14 cellular contexts compared by ENCODE assay signal in genomic region chr7:131190146-131190545, GRCh38.
DNase-seq lines count a peak whose midpoint lies in the region; ATAC-seq and TF ChIP-seq lines count a peak whose summit lies in the region.
"Had no signal": no experiment of that assay in that cellular context is flagged by ENCODE, and none has a peak within 500 bp of the region (broad histone marks: within the 10 kb centered on the region; RNA-seq: fewer than 3 reads in every experiment).

No MANE protein-coding gene starts in this region.

- no peaks in the 10 kb centered on the region for H3K9me3 Mint-ChIP-seq in Calu3 (ENCODE audit: low read depth, unreplicated experiment)
- H3K9me3 Mint-ChIP-seq: activated B cell treated with CpG ODN at 0.5 μM for 24 hours; activated naive CD8-positive, alpha-beta T cell treated with anti-CD3 and anti-CD28 coated beads, Interleukin-2, amount 10 ng/mL, durations not matched to agents 7 days and 5 days had no signal

- H3K4me3 Mint-ChIP-seq in Calu3 (ENCODE audit: low read depth, unreplicated experiment) = no peak overlapping the region
- H3K4me3 Mint-ChIP-seq: activated B cell treated with CpG ODN at 0.5 μM for 24 hours; activated naive CD8-positive, alpha-beta T cell treated with anti-CD3 and anti-CD28 coated beads, Interleukin-2, amount 10 ng/mL, durations not matched to agents 7 days and 5 days had no signal

- no peaks in the 10 kb centered on the region for H3K79me2 ChIP-seq in HCT116 (ENCODE audit: insufficient read depth, low read length)

- ATAC-seq in HCT116 = no peak

- H3K27ac ChIP-seq in HCT116 (ENCODE audit: low read depth, low read length) = no peak overlapping the region
- H3K27ac ChIP-seq in angular gyrus (ENCODE audit: low read depth, low read length) = peak overlapping the region; percentile 97
- H3K27ac ChIP-seq: C4-2B had no signal

- RAD21 ChIA-PET in HCT116 (lab: Charles Lee; ENCODE audit: low non-redundant PET in 1 of 2, low total read pairs in 2 of 2, uncharacterized antibody in 2 of 2, unreplicated experiment in 2 of 2) = no interaction called here

- H3K9me2 ChIP-seq in HCT116 (ENCODE audit: insufficient read depth) = no peaks in the 10 kb centered on the region

- no TSS peak for BruUV-seq in HCT116 (replicated peaks; lab: Mats Ljungman, UMichigan)
- no TSS peak for BruUV-seq in Calu3 (replicated peaks; lab: Mats Ljungman, UMichigan)

- POLR2A ChIA-PET in HCT116 (lab: Charles Lee) = no interaction called here

- no peaks in the 10 kb centered on the region for H3K27me3 Mint-ChIP-seq in Calu3 (ENCODE audit: unreplicated experiment)

- no peak for TF ChIP-seq CTCF in HCT116 (IDR thresholded peaks at IDR 0.05 in 2 of 3, conservative IDR thresholded peaks at IDR 0.05 in 1 of 3; ENCODE audit: borderline replicate concordance in 1 of 3, insufficient read depth in 1 of 3, low read depth in 2 of 3, low read length in 2 of 3)
- TF ChIP-seq CTCF in Calu3 (IDR thresholded peaks at IDR 0.05; ENCODE audit: unreplicated experiment) = no peak

- H3K4me1 ChIP-seq in HCT116 (ENCODE audit: control insufficient read depth in 1 of 2, insufficient read depth in 2 of 2, low read length in 2 of 2) = peaks cover 41 to 46% of the 10 kb centered on the region in 2 experiments

- H3K9ac ChIP-seq in HCT116 (ENCODE audit: low read length) = no peak overlapping the region

- H3K4me2 ChIP-seq in HCT116 (ENCODE audit: low read length) = peak overlapping the region; percentile 14; the same call in 1 of the 2 replicates

- peaks cover 6% of the 10 kb centered on the region for H3K36me3 Mint-ChIP-seq in Calu3 (ENCODE audit: insufficient read depth, unreplicated experiment)
- H3K36me3 Mint-ChIP-seq: activated naive CD8-positive, alpha-beta T cell treated with anti-CD3 and anti-CD28 coated beads, Interleukin-2, amount 10 ng/mL, durations not matched to agents 7 days and 5 days had no signal

- no peaks in the 10 kb centered on the region for H4K20me1 ChIP-seq in HCT116 (ENCODE audit: insufficient read depth)

- H3K36me3 ChIP-seq in HCT116 (ENCODE audit: control insufficient read depth in 1 of 2, insufficient read depth in 2 of 2, low read length in 2 of 2) = no peaks in the 10 kb centered on the region

- no peak for TF ChIP-seq POLR2A in HCT116 (IDR thresholded peaks at IDR 0.05; ENCODE audit: borderline replicate concordance, extremely low read depth, insufficient read depth, insufficient read length)

- peak; percentile 30 for DNase-seq in AG20443 (ENCODE audit: low spot score)
- no peak for DNase-seq in HCT116 (ENCODE audit: low read depth, low spot score)
- DNase-seq in islet precursor cell = peak; percentile 73
- no peak for DNase-seq in SKM-1 (lab: John Stamatoyannopoulos, UW; ENCODE audit: unreplicated experiment)
- DNase-seq in NCI-H82 (lab: John Stamatoyannopoulos, UW) = no peak
- DNase-seq in NCI-H2196 (lab: John Stamatoyannopoulos, UW; ENCODE audit: unreplicated experiment) = no peak
- DNase-seq in Calu3 = no peak
- DNase-seq: activated B cell treated with CpG ODN at 0.5 μM for 24 hours; activated naive CD8-positive, alpha-beta T cell treated with anti-CD3 and anti-CD28 coated beads, Interleukin-2, amount 10 ng/mL, durations not matched to agents 7 days and 5 days; effector CD8-positive, alpha-beta T cell; NCI-H2171; SHP77 had no signal

- CTCF ChIA-PET in HCT116 (lab: Charles Lee) (no interaction called here), Calu3 (lab: Charles Lee) (interaction anchor here (0.5 kb wide), 1 partner anchor 228 kb away, joined by 5 read pairs; no protein-coding TSS in a partner anchor)

- intact Hi-C loops in HCT116 (cut with micrococcal nuclease) = no loop called here
- intact Hi-C loops in Calu3 (cut with micrococcal nuclease; ENCODE audit: unreplicated experiment) = no loop called here

- no peaks in the 10 kb centered on the region for H3K9me3 ChIP-seq in HCT116 (ENCODE audit: control insufficient read depth in 1 of 2, insufficient read depth in 1 of 2, low read depth in 1 of 2, low read length in 2 of 2)

- H3K4me3 ChIP-seq in HCT116 (replicated peaks in 1 of 2; ENCODE audit: low read depth in 1 of 2, low read length in 2 of 2) = no peak overlapping the region

- H3K27ac Mint-ChIP-seq in Calu3 (ENCODE audit: unreplicated experiment) = no peak overlapping the region
- H3K27ac Mint-ChIP-seq: activated B cell treated with CpG ODN at 0.5 μM for 24 hours; activated naive CD8-positive, alpha-beta T cell treated with anti-CD3 and anti-CD28 coated beads, Interleukin-2, amount 10 ng/mL, durations not matched to agents 7 days and 5 days had no signal

- H2AFZ ChIP-seq in HCT116 (ENCODE audit: low read depth, low read length, poor library complexity, severe bottlenecking) = no peak overlapping the region

- no peak for TF ChIP-seq RAD21 in HCT116 (IDR thresholded peaks at IDR 0.05; ENCODE audit: low read depth)

- no peaks in the 10 kb centered on the region for H3K27me3 ChIP-seq in HCT116 (ENCODE audit: insufficient read depth, low read length)

- H3K4me1 Mint-ChIP-seq in Calu3 (ENCODE audit: low read depth, unreplicated experiment) = peaks cover 8% of the 10 kb centered on the region

TF ChIP-seq in HCT116, 20 proteins besides CTCF, POLR2A, EP300 and RAD21:
- TF ChIP-seq SP1 (IDR thresholded peaks at IDR 0.05; ENCODE audit: low read depth) (no peak), SRF (IDR thresholded peaks at IDR 0.05; ENCODE audit: low read depth) (no peak), JUND (IDR thresholded peaks at IDR 0.05) (no peak), EZH2phosphoT487 (IDR thresholded peaks at IDR 0.05; ENCODE audit: borderline replicate concordance) (no peak), YY1 (IDR thresholded peaks at IDR 0.05; ENCODE audit: extremely low read depth, insufficient replicate concordance, low read depth, low read length) (no peak), SIN3A (IDR thresholded peaks at IDR 0.05; ENCODE audit: low read depth) (no peak), CEBPB (IDR thresholded peaks at IDR 0.05; ENCODE audit: low read depth) (no peak), EGR1 (IDR thresholded peaks at IDR 0.05; ENCODE audit: low read depth) (no peak), POLR2AphosphoS5 (IDR thresholded peaks at IDR 0.05; ENCODE audit: low read depth, low read length) (no peak), ZNF274 (IDR thresholded peaks at IDR 0.05; ENCODE audit: low read depth, low read length) (no peak), TCF7L2 (IDR thresholded peaks at IDR 0.05; ENCODE audit: borderline replicate concordance, extremely low read depth, insufficient read depth, insufficient read length) (no peak), ZFX (IDR thresholded peaks at IDR 0.05) (no peak), FOSL1 (IDR thresholded peaks at IDR 0.05; ENCODE audit: low read depth) (no peak), ATF3 (IDR thresholded peaks at IDR 0.05) (no peak), CBX3 (IDR thresholded peaks at IDR 0.05; ENCODE audit: low read depth) (no peak), ELF1 (IDR thresholded peaks at IDR 0.05; ENCODE audit: borderline replicate concordance, low read depth) (no peak)
- TF ChIP-seq, protein P1, sequence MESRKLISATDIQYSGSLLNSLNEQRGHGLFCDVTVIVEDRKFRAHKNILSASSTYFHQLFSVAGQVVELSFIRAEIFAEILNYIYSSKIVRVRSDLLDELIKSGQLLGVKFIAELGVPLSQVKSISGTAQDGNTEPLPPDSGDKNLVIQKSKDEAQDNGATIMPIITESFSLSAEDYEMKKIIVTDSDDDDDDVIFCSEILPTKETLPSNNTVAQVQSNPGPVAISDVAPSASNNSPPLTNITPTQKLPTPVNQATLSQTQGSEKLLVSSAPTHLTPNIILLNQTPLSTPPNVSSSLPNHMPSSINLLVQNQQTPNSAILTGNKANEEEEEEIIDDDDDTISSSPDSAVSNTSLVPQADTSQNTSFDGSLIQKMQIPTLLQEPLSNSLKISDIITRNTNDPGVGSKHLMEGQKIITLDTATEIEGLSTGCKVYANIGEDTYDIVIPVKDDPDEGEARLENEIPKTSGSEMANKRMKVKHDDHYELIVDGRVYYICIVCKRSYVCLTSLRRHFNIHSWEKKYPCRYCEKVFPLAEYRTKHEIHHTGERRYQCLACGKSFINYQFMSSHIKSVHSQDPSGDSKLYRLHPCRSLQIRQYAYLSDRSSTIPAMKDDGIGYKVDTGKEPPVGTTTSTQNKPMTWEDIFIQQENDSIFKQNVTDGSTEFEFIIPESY (IDR thresholded peaks at IDR 0.05; ENCODE audit: extremely low read depth, insufficient replicate concordance, low read length) = no peak
- TF ChIP-seq, protein P2, sequence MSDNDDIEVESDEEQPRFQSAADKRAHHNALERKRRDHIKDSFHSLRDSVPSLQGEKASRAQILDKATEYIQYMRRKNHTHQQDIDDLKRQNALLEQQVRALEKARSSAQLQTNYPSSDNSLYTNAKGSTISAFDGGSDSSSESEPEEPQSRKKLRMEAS (IDR thresholded peaks at IDR 0.05) = no peak
- TF ChIP-seq, protein P3, sequence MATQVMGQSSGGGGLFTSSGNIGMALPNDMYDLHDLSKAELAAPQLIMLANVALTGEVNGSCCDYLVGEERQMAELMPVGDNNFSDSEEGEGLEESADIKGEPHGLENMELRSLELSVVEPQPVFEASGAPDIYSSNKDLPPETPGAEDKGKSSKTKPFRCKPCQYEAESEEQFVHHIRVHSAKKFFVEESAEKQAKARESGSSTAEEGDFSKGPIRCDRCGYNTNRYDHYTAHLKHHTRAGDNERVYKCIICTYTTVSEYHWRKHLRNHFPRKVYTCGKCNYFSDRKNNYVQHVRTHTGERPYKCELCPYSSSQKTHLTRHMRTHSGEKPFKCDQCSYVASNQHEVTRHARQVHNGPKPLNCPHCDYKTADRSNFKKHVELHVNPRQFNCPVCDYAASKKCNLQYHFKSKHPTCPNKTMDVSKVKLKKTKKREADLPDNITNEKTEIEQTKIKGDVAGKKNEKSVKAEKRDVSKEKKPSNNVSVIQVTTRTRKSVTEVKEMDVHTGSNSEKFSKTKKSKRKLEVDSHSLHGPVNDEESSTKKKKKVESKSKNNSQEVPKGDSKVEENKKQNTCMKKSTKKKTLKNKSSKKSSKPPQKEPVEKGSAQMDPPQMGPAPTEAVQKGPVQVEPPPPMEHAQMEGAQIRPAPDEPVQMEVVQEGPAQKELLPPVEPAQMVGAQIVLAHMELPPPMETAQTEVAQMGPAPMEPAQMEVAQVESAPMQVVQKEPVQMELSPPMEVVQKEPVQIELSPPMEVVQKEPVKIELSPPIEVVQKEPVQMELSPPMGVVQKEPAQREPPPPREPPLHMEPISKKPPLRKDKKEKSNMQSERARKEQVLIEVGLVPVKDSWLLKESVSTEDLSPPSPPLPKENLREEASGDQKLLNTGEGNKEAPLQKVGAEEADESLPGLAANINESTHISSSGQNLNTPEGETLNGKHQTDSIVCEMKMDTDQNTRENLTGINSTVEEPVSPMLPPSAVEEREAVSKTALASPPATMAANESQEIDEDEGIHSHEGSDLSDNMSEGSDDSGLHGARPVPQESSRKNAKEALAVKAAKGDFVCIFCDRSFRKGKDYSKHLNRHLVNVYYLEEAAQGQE (IDR thresholded peaks at IDR 0.05; ENCODE audit: low read depth) = no peak

Comparison
In these comparisons a context has a peak if more than half of its experiments do, and no peak if none do; other contexts are left out.
1. DNase-seq: peak in AG20443 (single experiment) and islet precursor cell (single experiment); none in HCT116 (single experiment), SKM-1 (single experiment), NCI-H82 (single experiment), NCI-H2196 (single experiment) and Calu3 (single experiment).